In the genomic region with DNA sequence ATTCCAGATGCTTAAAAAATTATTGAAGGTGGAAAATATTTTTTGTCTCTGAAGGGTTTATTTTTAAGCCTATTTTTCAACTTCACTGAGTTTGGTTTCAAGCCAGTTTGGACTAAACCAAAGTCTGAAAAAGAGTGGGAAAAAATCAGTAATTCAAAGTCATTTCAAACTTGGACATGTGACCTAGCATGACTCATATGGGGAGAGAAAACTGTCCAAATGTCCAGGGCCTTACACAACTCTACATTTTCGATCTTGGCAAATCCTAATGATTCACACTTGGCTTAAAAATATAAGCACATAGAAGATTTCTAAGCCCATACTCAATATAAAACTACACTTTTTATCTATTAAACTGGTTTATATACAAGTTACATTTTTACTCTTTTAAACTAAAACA, we compare ENCODE assay signal across 14 cellular contexts.
DNase-seq lines count a peak whose midpoint lies in the region; ATAC-seq and TF ChIP-seq lines count a peak whose summit lies in the region.
"Had no signal": no experiment of that assay in that cellular context is flagged by ENCODE, and none has a peak within 500 bp of the region (broad histone marks: within the 10 kb centered on the region; RNA-seq: fewer than 3 reads in every experiment).

No MANE protein-coding gene starts in this region.

- H2BK120ac ChIP-seq in neuronal stem cell (ENCODE audit: low read depth, low read length), result no peak overlapping the region

- no CpG with 5 or more reads among the region's 1 CpG for WGBS in neuronal stem cell (ENCODE audit: extremely low coverage in 2 of 2, insufficient read length in 2 of 2, insufficient replicate concordance in 1 of 2), 2 donors
- 46% methylated on average over 1 of the region's 1 CpG for WGBS in sigmoid colon, 2 donors

- no peak overlapping the region for H3K27ac ChIP-seq in breast epithelium
- H3K27ac ChIP-seq in uterus, result peak overlapping the region; percentile 54 to 66
- no peak overlapping the region for H3K27ac ChIP-seq in neuronal stem cell (replicated peaks; ENCODE audit: low read length)
- peak overlapping the region in 2 of 4 donors; percentile 40 to 48 for H3K27ac ChIP-seq in sigmoid colon
- H3K27ac ChIP-seq: parathyroid adenoma had no signal

- TF ChIP-seq CTCF in MCF 10A (IDR thresholded peaks at IDR 0.05; ENCODE audit: unreplicated experiment), result no peak
- TF ChIP-seq CTCF in breast epithelium (IDR thresholded peaks at IDR 0.05), result no peak
- no peak for TF ChIP-seq CTCF in chondrocyte (IDR thresholded peaks at IDR 0.05)
- no peak for TF ChIP-seq CTCF in uterus (IDR thresholded peaks at IDR 0.05)
- no peak for TF ChIP-seq CTCF in sigmoid colon (IDR thresholded peaks at IDR 0.05)

- H3K36me3 Mint-ChIP-seq in MCF 10A (ENCODE audit: insufficient read depth, unreplicated experiment) (no peaks in the 10 kb centered on the region), chondrocyte (ENCODE audit: low read depth) (peaks cover 2% of the 10 kb centered on the region)

- H3K9me3 Mint-ChIP-seq in MCF 10A (ENCODE audit: unreplicated experiment), result peaks cover 8% of the 10 kb centered on the region
- H3K9me3 Mint-ChIP-seq in chondrocyte (ENCODE audit: low read depth), result peaks cover 11% of the 10 kb centered on the region
- H3K9me3 Mint-ChIP-seq: activated T-helper 17 cell treated with anti-CD3 and anti-CD28 coated beads, Interleukin-2, amount 50 U/mL, for 72 hours had no signal

- H3K4me3 Mint-ChIP-seq in MCF 10A (ENCODE audit: unreplicated experiment) (no peak overlapping the region), chondrocyte (ENCODE audit: unreplicated experiment) (no peak overlapping the region)
- H3K4me3 Mint-ChIP-seq: activated T-helper 17 cell treated with anti-CD3 and anti-CD28 coated beads, Interleukin-2, amount 50 U/mL, for 72 hours; effector memory CD8-positive, alpha-beta T cell had no signal

- intact Hi-C loops in MCF 10A (cut with micrococcal nuclease), result no loop called here
- intact Hi-C loops in breast epithelium (cut with DNase I; ENCODE audit: low total_unique reads), result no loop called here
- intact Hi-C loops in uterus (cut with DNase I; ENCODE audit: low total_unique reads), result no loop called here
- intact Hi-C loops in sigmoid colon (cut with DNase I), result no loop called here

- BruUV-seq in MCF 10A (replicated peaks; lab: Mats Ljungman, UMichigan), result no TSS peak

- ATAC-seq in GM19463 (IDR thresholded peaks at IDR 0.05; ENCODE audit: unreplicated experiment), result no peak
- ATAC-seq: activated T-helper 17 cell treated with anti-CD3 and anti-CD28 coated beads, Interleukin-2, amount 50 U/mL, for 72 hours; effector memory CD8-positive, alpha-beta T cell had no signal

- no peaks in the 10 kb centered on the region for H3K27me3 Mint-ChIP-seq in MCF 10A (ENCODE audit: insufficient read depth, unreplicated experiment)
- no peaks in the 10 kb centered on the region for H3K27me3 Mint-ChIP-seq in chondrocyte (ENCODE audit: low read depth)
- H3K27me3 Mint-ChIP-seq: activated T-helper 17 cell treated with anti-CD3 and anti-CD28 coated beads, Interleukin-2, amount 50 U/mL, for 72 hours; effector memory CD8-positive, alpha-beta T cell had no signal

- H4K91ac ChIP-seq in neuronal stem cell (ENCODE audit: low read depth, low read length, poor library complexity), result no peak overlapping the region

- H3K4ac ChIP-seq in neuronal stem cell (ENCODE audit: low read length), result no peak overlapping the region

- H3K4me1 Mint-ChIP-seq in MCF 10A (ENCODE audit: insufficient read depth, unreplicated experiment) (no peaks in the 10 kb centered on the region), chondrocyte (ENCODE audit: low read depth) (peaks cover 50% of the 10 kb centered on the region)
- H3K4me1 Mint-ChIP-seq: activated T-helper 17 cell treated with anti-CD3 and anti-CD28 coated beads, Interleukin-2, amount 50 U/mL, for 72 hours had no signal

- H4K8ac ChIP-seq in neuronal stem cell (ENCODE audit: low read depth, low read length), result no peak overlapping the region

- no peak for TF ChIP-seq EP300 in sigmoid colon (IDR thresholded peaks at IDR 0.05)

- POLR2A ChIA-PET in MCF 10A (lab: Yijun Ruan, JAX), result no interaction called here

- DNase-seq in MCF 10A (ENCODE audit: unreplicated experiment) (peak; percentile 89), breast epithelium (ENCODE audit: low spot score in 2 of 2) (no peak), chondrocyte (ENCODE audit: low spot score) (no peak), left kidney (ENCODE audit: low read depth, low spot score) (peak; percentile 15), uterus (peak in 1 of 2 donors; percentile 42), neuronal stem cell (ENCODE audit: low spot score) (no peak), sigmoid colon (no peak)
- DNase-seq: 8988T; activated CD4-positive, alpha-beta T cell treated with anti-CD3 and anti-CD28 coated beads for 1 hour; effector memory CD8-positive, alpha-beta T cell; NCI-H510A had no signal

- H3K9ac ChIP-seq in neuronal stem cell (ENCODE audit: low read depth, low read length, poor library complexity), result no peak overlapping the region
- H3K9ac ChIP-seq: parathyroid adenoma had no signal

- H2AFZ ChIP-seq in neuronal stem cell (ENCODE audit: low read length), result no peak overlapping the region
- H2AFZ ChIP-seq: parathyroid adenoma had no signal

- no peak overlapping the region for H3K18ac ChIP-seq in neuronal stem cell (ENCODE audit: low read length)

- H3K36me3 ChIP-seq in breast epithelium, result no peaks in the 10 kb centered on the region
- H3K36me3 ChIP-seq in uterus, result no peaks in the 10 kb centered on the region
- no peaks in the 10 kb centered on the region for H3K36me3 ChIP-seq in neuronal stem cell (replicated peaks in 1 of 2; ENCODE audit: control insufficient read depth in 2 of 2, insufficient read depth in 2 of 2, low read length in 2 of 2)
- no peaks in the 10 kb centered on the region for H3K36me3 ChIP-seq in sigmoid colon

- H3K23ac ChIP-seq in neuronal stem cell (ENCODE audit: low read depth, low read length, poor library complexity), result no peak overlapping the region

- H3K27ac Mint-ChIP-seq in MCF 10A (ENCODE audit: low read depth, unreplicated experiment), result no peak overlapping the region
- peak overlapping the region; percentile 80 for H3K27ac Mint-ChIP-seq in chondrocyte (ENCODE audit: unreplicated experiment)
- H3K27ac Mint-ChIP-seq: activated T-helper 17 cell treated with anti-CD3 and anti-CD28 coated beads, Interleukin-2, amount 50 U/mL, for 72 hours; effector memory CD8-positive, alpha-beta T cell had no signal

- CTCF ChIA-PET in MCF 10A (lab: Yijun Ruan, JAX), result no interaction called here

- H3K79me1 ChIP-seq in neuronal stem cell (ENCODE audit: low read depth, low read length), result no peaks in the 10 kb centered on the region

- H3K27me3 ChIP-seq in breast epithelium (no peaks in the 10 kb centered on the region), uterus (no peaks in the 10 kb centered on the region), neuronal stem cell (ENCODE audit: control insufficient read depth in 3 of 3, insufficient read depth in 3 of 3, low read depth in 1 of 3, low read length in 3 of 3) (no peaks in the 10 kb centered on the region), sigmoid colon (no peaks in the 10 kb centered on the region)

- TF ChIP-seq POLR2A in breast epithelium (IDR thresholded peaks at IDR 0.05), result no peak
- no peak for TF ChIP-seq POLR2A in uterus (IDR thresholded peaks at IDR 0.05)
- no peak for TF ChIP-seq POLR2A in sigmoid colon (IDR thresholded peaks at IDR 0.05)

- H3K14ac ChIP-seq in neuronal stem cell (ENCODE audit: low read length), result no peak overlapping the region

- H3K4me1 ChIP-seq in breast epithelium (peaks cover 0 to 2% of the 10 kb centered on the region in 2 donors), uterus (peaks cover 0 to 5% of the 10 kb centered on the region in 2 donors), neuronal stem cell (ENCODE audit: control insufficient read depth in 2 of 2, insufficient read depth in 1 of 2, low read depth in 1 of 2, low read length in 2 of 2) (no peaks in the 10 kb centered on the region), sigmoid colon (no peaks in the 10 kb centered on the region)
- H3K4me1 ChIP-seq: parathyroid adenoma had no signal

- H3K4me2 ChIP-seq in neuronal stem cell (ENCODE audit: insufficient read depth, low read length, poor library complexity, severe bottlenecking), result no peak overlapping the region

- H2BK5ac ChIP-seq in neuronal stem cell (ENCODE audit: low read length), result no peak overlapping the region

- H3K9me3 ChIP-seq in breast epithelium (no peaks in the 10 kb centered on the region), uterus (no peaks in the 10 kb centered on the region), neuronal stem cell (replicated peaks in 1 of 2; ENCODE audit: control insufficient read depth in 2 of 2, insufficient read depth in 1 of 2, low read depth in 1 of 2, low read length in 2 of 2) (no peaks in the 10 kb centered on the region), sigmoid colon (no peaks in the 10 kb centered on the region)

- H2AK5ac ChIP-seq in neuronal stem cell (ENCODE audit: low read depth, low read length), result no peak overlapping the region

- H2BK12ac ChIP-seq in neuronal stem cell (ENCODE audit: low read length), result no peak overlapping the region

- no peak overlapping the region for H2BK15ac ChIP-seq in neuronal stem cell (ENCODE audit: low read length)

- H3K4me3 ChIP-seq in breast epithelium (no peak overlapping the region), uterus (no peak overlapping the region), neuronal stem cell (ENCODE audit: low read length in 2 of 2) (no peak overlapping the region), sigmoid colon (no peak overlapping the region)

Comparison
In these comparisons a context has a peak if more than half of its experiments do, and no peak if none do; other contexts are left out.
1. DNase-seq: peak in MCF 10A (single experiment) and left kidney (single experiment); none in breast epithelium (0 of 2), chondrocyte (single experiment), neuronal stem cell (single experiment) and sigmoid colon (single experiment).
2. H3K27ac ChIP-seq: peak in uterus (2 of 2); none in breast epithelium (0 of 2) and neuronal stem cell (single experiment).